ENCODE assay signal across 1 cellular context in the genomic region with DNA sequence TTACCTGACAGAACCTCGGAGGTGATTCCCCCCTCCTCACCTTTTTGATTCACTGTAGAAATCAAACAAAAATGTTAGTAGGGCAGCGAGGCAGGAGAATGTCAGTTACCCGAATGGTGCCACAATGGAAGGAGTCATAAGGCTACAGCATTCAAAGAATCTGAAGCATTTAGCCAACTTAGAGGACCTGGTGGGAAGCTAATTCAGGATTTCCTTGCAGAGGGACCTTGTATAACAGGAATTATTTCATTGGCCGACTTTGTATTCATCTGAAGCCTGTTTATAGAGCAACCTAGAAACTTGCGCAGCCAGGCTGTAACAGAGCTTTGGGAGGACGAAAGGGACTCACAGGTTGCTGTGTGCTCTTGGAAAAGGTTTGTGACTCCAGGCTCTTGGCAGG.
TF ChIP-seq lines count a peak whose summit lies in the region.

No MANE protein-coding gene starts in this region.

TF ChIP-seq in H1, 55 proteins besides CTCF, POLR2A, EP300 and RAD21:
- TF ChIP-seq EGR1 (IDR thresholded peaks at IDR 0.05; ENCODE audit: borderline replicate concordance, low read depth, low read length) = no peak
- peak; percentile 74; the same call in 1 of the 2 replicates for TF ChIP-seq TEAD4 (IDR thresholded peaks at IDR 0.05; ENCODE audit: low read depth, low read length)
- TF ChIP-seq BRCA1 (IDR thresholded peaks at IDR 0.05; ENCODE audit: low read depth, low read length) = no peak
- TF ChIP-seq, protein P1, sequence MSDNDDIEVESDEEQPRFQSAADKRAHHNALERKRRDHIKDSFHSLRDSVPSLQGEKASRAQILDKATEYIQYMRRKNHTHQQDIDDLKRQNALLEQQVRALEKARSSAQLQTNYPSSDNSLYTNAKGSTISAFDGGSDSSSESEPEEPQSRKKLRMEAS (IDR thresholded peaks at IDR 0.05) = no peak
- TF ChIP-seq CTBP2 (IDR thresholded peaks at IDR 0.05; ENCODE audit: borderline replicate concordance, insufficient read depth, insufficient read length, low read length) = no peak
